In the genomic region with DNA sequence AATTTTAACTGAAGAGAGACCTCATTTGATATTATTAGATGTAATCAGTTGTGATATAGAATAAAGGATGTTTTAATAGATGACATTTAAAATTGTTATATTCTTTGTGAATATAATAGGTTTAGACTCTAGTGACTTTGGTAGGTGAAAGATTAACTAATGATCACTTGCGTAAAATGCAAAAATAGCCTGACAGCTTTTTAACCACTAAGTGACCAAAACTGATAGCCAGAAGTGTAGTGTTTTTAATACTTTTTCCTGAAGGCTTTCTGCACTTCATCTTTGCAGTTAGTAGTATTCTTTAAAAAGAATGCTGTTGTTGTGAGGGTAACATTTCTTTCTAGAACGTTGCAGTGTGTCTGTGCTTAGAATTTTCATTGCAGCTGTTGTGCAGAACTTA, we compare ENCODE assay signal across 1 cellular context.
TF ChIP-seq lines count a peak whose summit lies in the region.

No MANE protein-coding gene starts in this region.

TF ChIP-seq in HepG2, 621 proteins besides CTCF, POLR2A, EP300 and RAD21:
- TF ChIP-seq, protein P1, sequence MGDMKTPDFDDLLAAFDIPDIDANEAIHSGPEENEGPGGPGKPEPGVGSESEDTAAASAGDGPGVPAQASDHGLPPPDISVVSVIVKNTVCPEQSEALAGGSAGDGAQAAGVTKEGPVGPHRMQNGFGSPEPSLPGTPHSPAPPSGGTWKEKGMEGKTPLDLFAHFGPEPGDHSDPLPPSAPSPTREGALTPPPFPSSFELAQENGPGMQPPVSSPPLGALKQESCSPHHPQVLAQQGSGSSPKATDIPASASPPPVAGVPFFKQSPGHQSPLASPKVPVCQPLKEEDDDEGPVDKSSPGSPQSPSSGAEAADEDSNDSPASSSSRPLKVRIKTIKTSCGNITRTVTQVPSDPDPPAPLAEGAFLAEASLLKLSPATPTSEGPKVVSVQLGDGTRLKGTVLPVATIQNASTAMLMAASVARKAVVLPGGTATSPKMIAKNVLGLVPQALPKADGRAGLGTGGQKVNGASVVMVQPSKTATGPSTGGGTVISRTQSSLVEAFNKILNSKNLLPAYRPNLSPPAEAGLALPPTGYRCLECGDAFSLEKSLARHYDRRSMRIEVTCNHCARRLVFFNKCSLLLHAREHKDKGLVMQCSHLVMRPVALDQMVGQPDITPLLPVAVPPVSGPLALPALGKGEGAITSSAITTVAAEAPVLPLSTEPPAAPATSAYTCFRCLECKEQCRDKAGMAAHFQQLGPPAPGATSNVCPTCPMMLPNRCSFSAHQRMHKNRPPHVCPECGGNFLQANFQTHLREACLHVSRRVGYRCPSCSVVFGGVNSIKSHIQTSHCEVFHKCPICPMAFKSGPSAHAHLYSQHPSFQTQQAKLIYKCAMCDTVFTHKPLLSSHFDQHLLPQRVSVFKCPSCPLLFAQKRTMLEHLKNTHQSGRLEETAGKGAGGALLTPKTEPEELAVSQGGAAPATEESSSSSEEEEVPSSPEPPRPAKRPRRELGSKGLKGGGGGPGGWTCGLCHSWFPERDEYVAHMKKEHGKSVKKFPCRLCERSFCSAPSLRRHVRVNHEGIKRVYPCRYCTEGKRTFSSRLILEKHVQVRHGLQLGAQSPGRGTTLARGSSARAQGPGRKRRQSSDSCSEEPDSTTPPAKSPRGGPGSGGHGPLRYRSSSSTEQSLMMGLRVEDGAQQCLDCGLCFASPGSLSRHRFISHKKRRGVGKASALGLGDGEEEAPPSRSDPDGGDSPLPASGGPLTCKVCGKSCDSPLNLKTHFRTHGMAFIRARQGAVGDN (CRISPR knock-in tag; IDR thresholded peaks at IDR 0.05) = no peak
- TF ChIP-seq CENPT (CRISPR knock-in tag; IDR thresholded peaks at IDR 0.05; ENCODE audit: low read depth) (no peak), RARA (CRISPR knock-in tag; IDR thresholded peaks at IDR 0.05) (no peak), NCOA2 (CRISPR knock-in tag; IDR thresholded peaks at IDR 0.05) (no peak), ZNF652 (CRISPR knock-in tag; IDR thresholded peaks at IDR 0.05; ENCODE audit: borderline replicate concordance, low read depth) (peak; percentile 76), HDAC2 (CRISPR knock-in tag; IDR thresholded peaks at IDR 0.05) (no peak)
- TF ChIP-seq, protein P2, sequence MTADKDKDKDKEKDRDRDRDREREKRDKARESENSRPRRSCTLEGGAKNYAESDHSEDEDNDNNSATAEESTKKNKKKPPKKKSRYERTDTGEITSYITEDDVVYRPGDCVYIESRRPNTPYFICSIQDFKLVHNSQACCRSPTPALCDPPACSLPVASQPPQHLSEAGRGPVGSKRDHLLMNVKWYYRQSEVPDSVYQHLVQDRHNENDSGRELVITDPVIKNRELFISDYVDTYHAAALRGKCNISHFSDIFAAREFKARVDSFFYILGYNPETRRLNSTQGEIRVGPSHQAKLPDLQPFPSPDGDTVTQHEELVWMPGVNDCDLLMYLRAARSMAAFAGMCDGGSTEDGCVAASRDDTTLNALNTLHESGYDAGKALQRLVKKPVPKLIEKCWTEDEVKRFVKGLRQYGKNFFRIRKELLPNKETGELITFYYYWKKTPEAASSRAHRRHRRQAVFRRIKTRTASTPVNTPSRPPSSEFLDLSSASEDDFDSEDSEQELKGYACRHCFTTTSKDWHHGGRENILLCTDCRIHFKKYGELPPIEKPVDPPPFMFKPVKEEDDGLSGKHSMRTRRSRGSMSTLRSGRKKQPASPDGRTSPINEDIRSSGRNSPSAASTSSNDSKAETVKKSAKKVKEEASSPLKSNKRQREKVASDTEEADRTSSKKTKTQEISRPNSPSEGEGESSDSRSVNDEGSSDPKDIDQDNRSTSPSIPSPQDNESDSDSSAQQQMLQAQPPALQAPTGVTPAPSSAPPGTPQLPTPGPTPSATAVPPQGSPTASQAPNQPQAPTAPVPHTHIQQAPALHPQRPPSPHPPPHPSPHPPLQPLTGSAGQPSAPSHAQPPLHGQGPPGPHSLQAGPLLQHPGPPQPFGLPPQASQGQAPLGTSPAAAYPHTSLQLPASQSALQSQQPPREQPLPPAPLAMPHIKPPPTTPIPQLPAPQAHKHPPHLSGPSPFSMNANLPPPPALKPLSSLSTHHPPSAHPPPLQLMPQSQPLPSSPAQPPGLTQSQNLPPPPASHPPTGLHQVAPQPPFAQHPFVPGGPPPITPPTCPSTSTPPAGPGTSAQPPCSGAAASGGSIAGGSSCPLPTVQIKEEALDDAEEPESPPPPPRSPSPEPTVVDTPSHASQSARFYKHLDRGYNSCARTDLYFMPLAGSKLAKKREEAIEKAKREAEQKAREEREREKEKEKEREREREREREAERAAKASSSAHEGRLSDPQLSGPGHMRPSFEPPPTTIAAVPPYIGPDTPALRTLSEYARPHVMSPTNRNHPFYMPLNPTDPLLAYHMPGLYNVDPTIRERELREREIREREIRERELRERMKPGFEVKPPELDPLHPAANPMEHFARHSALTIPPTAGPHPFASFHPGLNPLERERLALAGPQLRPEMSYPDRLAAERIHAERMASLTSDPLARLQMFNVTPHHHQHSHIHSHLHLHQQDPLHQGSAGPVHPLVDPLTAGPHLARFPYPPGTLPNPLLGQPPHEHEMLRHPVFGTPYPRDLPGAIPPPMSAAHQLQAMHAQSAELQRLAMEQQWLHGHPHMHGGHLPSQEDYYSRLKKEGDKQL (CRISPR knock-in tag; IDR thresholded peaks at IDR 0.05; ENCODE audit: low read depth) = no peak
